ENCODE assay signal across 9 cellular contexts in the genomic region with DNA sequence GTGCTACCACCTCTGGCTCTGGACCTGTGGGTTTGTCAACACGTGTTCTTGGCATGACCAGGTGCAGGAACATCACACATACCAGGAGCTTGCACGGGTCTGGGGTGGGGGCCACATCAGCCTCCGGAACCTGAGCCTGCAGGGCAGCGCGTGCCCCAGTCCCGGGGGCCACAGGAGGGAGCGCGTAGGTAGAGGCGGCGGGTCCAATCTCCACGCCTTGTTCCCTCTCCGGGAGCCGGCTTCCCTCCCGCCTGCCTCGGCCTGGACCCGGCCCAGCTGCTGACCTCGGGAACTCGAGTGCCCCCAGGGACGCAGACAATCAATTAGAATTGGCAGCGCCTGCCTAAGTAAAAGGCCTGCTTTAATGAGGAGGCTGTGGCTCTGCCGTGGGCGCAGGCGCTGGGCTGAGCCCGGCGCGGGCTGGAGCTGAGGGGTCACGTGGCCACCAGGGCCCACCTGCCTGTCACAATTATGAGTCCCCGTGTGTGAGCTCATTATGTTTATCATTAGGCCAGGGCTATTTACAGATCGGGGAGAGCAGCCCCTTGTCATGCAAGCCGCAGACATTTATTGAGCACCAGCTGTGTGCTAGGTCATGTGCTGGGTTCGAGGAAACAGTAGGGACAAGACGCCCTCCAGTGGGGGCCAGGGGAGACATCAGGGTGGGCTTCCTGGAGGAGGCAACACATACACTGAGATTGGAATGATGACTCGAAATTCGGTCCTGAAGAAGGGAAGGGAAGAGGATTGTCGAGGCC. TPM values are rescaled to one million over a fixed set of nuclear protein-coding genes. Genes with fewer than 3 reads are reported as not detected.
DNase-seq lines count a peak whose midpoint lies in the region; ATAC-seq and TF ChIP-seq lines count a peak whose summit lies in the region.
"Had no signal": no experiment of that assay in that cellular context is flagged by ENCODE, and none has a peak within 500 bp of the region (broad histone marks: within the 10 kb centered on the region; RNA-seq: fewer than 3 reads in every experiment).

No MANE protein-coding gene starts in this region.

- intact Hi-C loops in Right ventricle myocardium inferior (cut with DNase I), result no loop called here
- intact Hi-C loops in upper lobe of right lung (cut with DNase I), result no loop called here

- H3K27ac ChIP-seq in right atrium auricular region, result no peak overlapping the region
- no peak overlapping the region for H3K27ac ChIP-seq in SJCRH30
- no peak overlapping the region for H3K27ac ChIP-seq in iPS-20b (ENCODE audit: low read length)
- no peak overlapping the region for H3K27ac ChIP-seq in upper lobe of right lung
- H3K27ac ChIP-seq: ascending aorta had no signal

- H3K4me1 ChIP-seq in right atrium auricular region (peaks cover 0 to 18% of the 10 kb centered on the region in 2 donors), SJCRH30 (peaks cover 11% of the 10 kb centered on the region; the same call in 1 of the 2 replicates), iPS-20b (ENCODE audit: insufficient read depth, low read length) (no peaks in the 10 kb centered on the region), upper lobe of right lung (peaks cover 4% of the 10 kb centered on the region)

- ATAC-seq in Right ventricle myocardium inferior (peak; percentile 63), upper lobe of right lung (peak; percentile 15), GM18519 (IDR thresholded peaks at IDR 0.05; ENCODE audit: low FRiP score, unreplicated experiment) (no peak), HG03025 (IDR thresholded peaks at IDR 0.05; ENCODE audit: low FRiP score, unreplicated experiment) (no peak)

- H3K9ac ChIP-seq in iPS-20b (ENCODE audit: low read depth, low read length), result peak overlapping the region; percentile 51; the same call in 1 of the 2 replicates

- H3K27me3 ChIP-seq in right atrium auricular region, result no peaks in the 10 kb centered on the region
- peaks cover 4% of the 10 kb centered on the region; the same call in 1 of the 2 replicates for H3K27me3 ChIP-seq in SJCRH30
- peaks cover 17% of the 10 kb centered on the region; the same call in 1 of the 2 replicates for H3K27me3 ChIP-seq in iPS-20b (ENCODE audit: insufficient read depth, low read length)
- H3K27me3 ChIP-seq in upper lobe of right lung, result peaks cover 20% of the 10 kb centered on the region

- H3K36me3 ChIP-seq in right atrium auricular region, result no peaks in the 10 kb centered on the region
- H3K36me3 ChIP-seq in SJCRH30, result no peaks in the 10 kb centered on the region
- H3K36me3 ChIP-seq in iPS-20b (ENCODE audit: insufficient read depth, low read depth, low read length), result no peaks in the 10 kb centered on the region
- H3K36me3 ChIP-seq in upper lobe of right lung, result no peaks in the 10 kb centered on the region
- H3K36me3 ChIP-seq: ascending aorta had no signal

- H3K9me3 ChIP-seq in right atrium auricular region (no peaks in the 10 kb centered on the region), SJCRH30 (replicated peaks) (no peaks in the 10 kb centered on the region), iPS-20b (ENCODE audit: insufficient read depth, low read depth, low read length) (no peaks in the 10 kb centered on the region), upper lobe of right lung (no peaks in the 10 kb centered on the region)
- H3K9me3 ChIP-seq: ascending aorta had no signal

- H3K4me3 ChIP-seq in right atrium auricular region (peak overlapping the region in 1 of 2 donors; percentile 22), SJCRH30 (peak overlapping the region; percentile 28), iPS-20b (ENCODE audit: low read length) (peak overlapping the region; percentile 57; the same call in 1 of the 2 replicates), upper lobe of right lung (no peak overlapping the region)
- H3K4me3 ChIP-seq: ascending aorta had no signal

- TF ChIP-seq CTCF in right atrium auricular region (IDR thresholded peaks at IDR 0.05) (no peak), upper lobe of right lung (IDR thresholded peaks at IDR 0.05) (no peak)

- DNase-seq in Right ventricle myocardium inferior (ENCODE audit: missing footprints), result peak; percentile 78
- DNase-seq in right atrium auricular region (ENCODE audit: low spot score), result no peak
- peak; percentile 80 to 81 for DNase-seq in SJCRH30
- no peak for DNase-seq in upper lobe of right lung
- no peak for DNase-seq in NOMO-1 treated with dmso at 0.1 percent for 144 hours (lab: John Stamatoyannopoulos, UW; ENCODE audit: unreplicated experiment)

RNA-seq across cellular contexts. Expression of a gene that starts 32.2 kb away (rescaled TPM):
- total RNA-seq in Right ventricle myocardium inferior, result 4.4 TPM
- total RNA-seq in right atrium auricular region, result 1 to 10 TPM; 2.6 to 4.2 TPM
- 8.5 and 8.8 TPM in 2 replicates for total RNA-seq in SJCRH30 (2014; rRNA removed; shearing (Covaris generic))
- total RNA-seq in upper lobe of right lung, result 11.9 TPM

RNA-seq across cellular contexts. Expression of a gene that starts 47.6 kb away (rescaled TPM):
- total RNA-seq in Right ventricle myocardium inferior, result 16.7 TPM
- 10 to 100 TPM in 1 of 2 donors, 1 to 10 TPM in 1; 3.9 to 10.8 TPM for total RNA-seq in right atrium auricular region
- total RNA-seq in SJCRH30 (2014; rRNA removed; shearing (Covaris generic)), result 108 and 116 TPM in 2 replicates
- total RNA-seq in upper lobe of right lung, result 20.3 TPM

Comparison
In these comparisons a context has a peak if more than half of its experiments do, and no peak if none do; other contexts are left out.
1. DNase-seq: peak in Right ventricle myocardium inferior (single experiment) and SJCRH30 (2 of 2); none in right atrium auricular region (single experiment), upper lobe of right lung (single experiment) and NOMO-1 treated with dmso at 0.1 percent for 144 hours (single experiment).
2. ATAC-seq: peak in Right ventricle myocardium inferior (single experiment) and upper lobe of right lung (single experiment); none in GM18519 (single experiment) and HG03025 (single experiment).